Comparison of ENCODE assay signal across 8 cellular contexts in genomic region chr12:49131973-49132461, GRCh38. TPM values are rescaled to one million over a fixed set of nuclear protein-coding genes. Genes with fewer than 3 reads are reported as not detected.
DNase-seq lines count a peak whose midpoint lies in the region; ATAC-seq and TF ChIP-seq lines count a peak whose summit lies in the region.

No MANE protein-coding gene starts in this region.

- peaks cover 22% of the 10 kb centered on the region for H3K4me1 ChIP-seq in OCI-LY7 (ENCODE audit: insufficient read depth, low read length, poor library complexity, severe bottlenecking)
- peaks cover 16% of the 10 kb centered on the region for H3K4me1 ChIP-seq in mucosa of stomach (ENCODE audit: control insufficient read depth, insufficient read depth, low read length)

- ATAC-seq in GM21360 (IDR thresholded peaks at IDR 0.05; ENCODE audit: unreplicated experiment), result peak; percentile 1
- ATAC-seq in GM21786 (IDR thresholded peaks at IDR 0.05; ENCODE audit: unreplicated experiment), result no peak

- H3K36me3 ChIP-seq in OCI-LY7 (ENCODE audit: insufficient read depth, low read length), result peaks cover 41% of the 10 kb centered on the region
- peaks cover 9% of the 10 kb centered on the region for H3K36me3 ChIP-seq in mucosa of stomach (ENCODE audit: control insufficient read depth, insufficient read depth, low read length)

- H3K9me2 ChIP-seq in OCI-LY7 (ENCODE audit: insufficient read depth, low read length), result no peaks in the 10 kb centered on the region

- H3K27ac ChIP-seq in OCI-LY7 (ENCODE audit: low read depth, low read length, poor library complexity, severe bottlenecking) (peak overlapping the region; percentile 95), coronary artery (peak overlapping the region; percentile 95 to 100)

- no peak for TF ChIP-seq CTCF in AG10803 (conservative IDR thresholded peaks at IDR 0.05; ENCODE audit: low read length)
- no peak for TF ChIP-seq CTCF in OCI-LY7 (conservative IDR thresholded peaks at IDR 0.05; ENCODE audit: low read length)
- TF ChIP-seq CTCF in coronary artery (IDR thresholded peaks at IDR 0.05), result no peak

- CTCF ChIA-PET in OCI-LY7 (lab: Charles Lee; ENCODE audit: unreplicated experiment), result interaction anchor here (2.7 kb wide), 1 partner anchor 57 kb away, joined by 14 read pairs; the partner anchor contains the start of gene TUBA1A

- H3K27me3 ChIP-seq in mucosa of stomach (ENCODE audit: control insufficient read depth, insufficient read depth, low read length), result no peaks in the 10 kb centered on the region

- peaks cover 15% of the 10 kb centered on the region for H4K20me1 ChIP-seq in OCI-LY7 (ENCODE audit: insufficient read depth, low read length)

- no peaks in the 10 kb centered on the region for H3K9me3 ChIP-seq in OCI-LY7 (ENCODE audit: low read length)
- H3K9me3 ChIP-seq in mucosa of stomach (ENCODE audit: control insufficient read depth, low read length), result no peaks in the 10 kb centered on the region

- H3K9ac ChIP-seq in mucosa of stomach (ENCODE audit: low read length), result peak overlapping the region; percentile 46

- DNase-seq in AG10803 (ENCODE audit: low read depth) (peak; percentile 61), OCI-LY7 (ENCODE audit: low spot score) (peak; percentile 39), coronary artery (ENCODE audit: low spot score) (no peak), D341Med (ENCODE audit: low spot score) (no peak)
- no peak for DNase-seq in activated CD4-positive, alpha-beta T cell treated with anti-CD3 and anti-CD28 coated beads for 48 hours

- H3K4me3 ChIP-seq in AG10803 (ENCODE audit: low read length), result peak overlapping the region; percentile 62
- H3K4me3 ChIP-seq in OCI-LY7 (ENCODE audit: low read depth, low read length, poor library complexity, severe bottlenecking), result peak overlapping the region; percentile 90
- H3K4me3 ChIP-seq in coronary artery, result peak overlapping the region; percentile 100
- H3K4me3 ChIP-seq in mucosa of stomach (ENCODE audit: low read length), result peak overlapping the region; percentile 34

- H2AFZ ChIP-seq in OCI-LY7 (ENCODE audit: low read length), result peak overlapping the region; percentile 78; the same call in 1 of the 2 replicates

- H3K79me2 ChIP-seq in OCI-LY7 (ENCODE audit: insufficient read depth, low read depth, low read length), result peaks cover 58% of the 10 kb centered on the region

- BruUV-seq in OCI-LY7 (replicated peaks; lab: Mats Ljungman, UMichigan), result TSS peak; percentile 87

- POLR2A ChIA-PET in OCI-LY7 (lab: Charles Lee), result interaction anchor here (0.5 to 3.2 kb wide), 19 partner anchors 12 to 390 kb away, joined by 3 to 24 read pairs (median 4); partner anchors contain the start of genes LMBR1L, TUBA1A and TUBA1C

- peak overlapping the region; percentile 99 for H3K4me2 ChIP-seq in OCI-LY7 (ENCODE audit: low read length)

- intact Hi-C loops in OCI-LY7 (cut with micrococcal nuclease; ENCODE audit: unreplicated experiment), result loop anchor here (2.0 to 5.0 kb wide), 4 partner anchors 115 to 610 kb away; partner anchors contain the start of genes DDX23, PRKAG1, TMBIM6 and TUBA1C

RNA-seq across cellular contexts. Expression of gene TUBA1B, which starts 0.8 kb away (rescaled TPM):
- 3,393 and 3,539 TPM in 2 replicates for total RNA-seq in OCI-LY7 (2014; rRNA removed; shearing (Covaris generic))
- 2,079 and 2,137 TPM in 2 replicates for total RNA-seq in OCI-LY7 (2022)

RNA-seq across cellular contexts. Expression of gene LMBR1L, which starts 21.4 kb away (rescaled TPM):
- total RNA-seq in OCI-LY7 (2014; rRNA removed; shearing (Covaris generic)), result 26.8 and 37.2 TPM in 2 replicates
- total RNA-seq in OCI-LY7 (2022), result 43.6 and 48.1 TPM in 2 replicates

RNA-seq across cellular contexts. Expression of gene DHH, which starts 37.4 kb away (rescaled TPM):
- 0.06 TPM in 1 of 2 replicates, not detected in the other for total RNA-seq in OCI-LY7 (2014; rRNA removed; shearing (Covaris generic))
- 0.17 and 0.31 TPM in 2 replicates for total RNA-seq in OCI-LY7 (2022)

RNA-seq across cellular contexts. Expression of gene TUBA1A, which starts 56.9 kb away (rescaled TPM):
- total RNA-seq in OCI-LY7 (2014; rRNA removed; shearing (Covaris generic)), result 189 and 214 TPM in 2 replicates
- 136 and 159 TPM in 2 replicates for total RNA-seq in OCI-LY7 (2022)

Comparison
In these comparisons a context has a peak if more than half of its experiments do, and no peak if none do; other contexts are left out.
1. DNase-seq: peak in AG10803 (single experiment) and OCI-LY7 (single experiment); none in coronary artery (single experiment), D341Med (single experiment) and activated CD4-positive, alpha-beta T cell treated with anti-CD3 and anti-CD28 coated beads for 48 hours (single experiment).
2. H3K4me3 ChIP-seq: peak in every context shown above with its lines; median percentile 100 in coronary artery; 90 in OCI-LY7; 62 in AG10803; 34 in mucosa of stomach.